In genomic region chr7:7477641-7478040, GRCh38 we compare ENCODE assay signal across 4 cellular contexts. TPM values are rescaled to one million over a fixed set of nuclear protein-coding genes. Genes with fewer than 3 reads are reported as not detected.
"Had no signal": no experiment of that assay in that cellular context is flagged by ENCODE, and none has a peak within 500 bp of the region (broad histone marks: within the 10 kb centered on the region; RNA-seq: fewer than 3 reads in every experiment).

No MANE protein-coding gene starts in this region.

RNA-seq across cellular contexts. Expression of gene COL28A1, which starts 58.0 kb away (rescaled TPM):
- total RNA-seq: dermis microvascular lymphatic vessel endothelial cell, endothelial cell of umbilical vein, foreskin keratinocyte, glomerular endothelial cell had no signal
- polyA plus RNA-seq: endothelial cell of umbilical vein, foreskin keratinocyte had no signal
